In the genomic region with DNA sequence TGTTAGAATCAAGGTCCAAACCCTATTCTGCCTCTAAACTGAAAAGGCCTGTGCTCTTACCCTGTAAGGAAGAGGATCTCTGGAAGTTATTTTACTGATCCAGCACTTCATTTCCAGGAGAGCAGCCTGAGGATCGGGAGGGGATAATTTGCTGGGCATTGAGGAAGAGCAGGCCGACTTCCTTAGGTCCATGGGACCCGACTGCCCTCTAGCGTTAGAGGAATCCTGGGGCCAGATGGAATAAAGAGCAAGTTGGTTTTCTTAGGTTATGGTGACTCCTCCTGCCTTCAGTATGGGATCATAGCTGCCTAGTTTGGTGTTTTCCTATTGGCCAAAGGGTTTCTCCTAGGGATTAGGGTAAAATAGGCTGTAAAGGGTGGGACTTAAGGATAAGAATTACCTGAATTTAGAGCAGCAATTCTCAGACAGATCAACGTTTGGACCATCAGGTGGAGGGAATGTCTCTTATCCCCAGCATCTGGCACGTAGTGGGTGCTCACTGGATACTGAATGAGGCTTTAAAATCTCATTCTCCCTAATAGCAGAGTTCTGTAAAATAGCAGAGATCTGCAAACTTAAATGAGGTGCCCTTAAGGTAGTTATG, we compare ENCODE assay signal across 1 cellular context.
TF ChIP-seq lines count a peak whose summit lies in the region.

No MANE protein-coding gene starts in this region.

TF ChIP-seq in HepG2, 621 proteins besides CTCF, POLR2A, EP300 and RAD21 (continued from another document and continues in another):
- TF ChIP-seq, protein P1, sequence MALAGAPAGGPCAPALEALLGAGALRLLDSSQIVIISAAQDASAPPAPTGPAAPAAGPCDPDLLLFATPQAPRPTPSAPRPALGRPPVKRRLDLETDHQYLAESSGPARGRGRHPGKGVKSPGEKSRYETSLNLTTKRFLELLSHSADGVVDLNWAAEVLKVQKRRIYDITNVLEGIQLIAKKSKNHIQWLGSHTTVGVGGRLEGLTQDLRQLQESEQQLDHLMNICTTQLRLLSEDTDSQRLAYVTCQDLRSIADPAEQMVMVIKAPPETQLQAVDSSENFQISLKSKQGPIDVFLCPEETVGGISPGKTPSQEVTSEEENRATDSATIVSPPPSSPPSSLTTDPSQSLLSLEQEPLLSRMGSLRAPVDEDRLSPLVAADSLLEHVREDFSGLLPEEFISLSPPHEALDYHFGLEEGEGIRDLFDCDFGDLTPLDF (CRISPR knock-in tag; IDR thresholded peaks at IDR 0.05) = no peak
- TF ChIP-seq U2AF2 (IDR thresholded peaks at IDR 0.05; ENCODE audit: low read depth, low read length) (no peak), ZNF713 (CRISPR knock-in tag; IDR thresholded peaks at IDR 0.05) (no peak), NR2F6 (IDR thresholded peaks at IDR 0.05) (no peak; the same call in 1 of the 2 replicates), NR2F6 (CRISPR knock-in tag; IDR thresholded peaks at IDR 0.05) (0 out of 2 replicates have a peak, but pooled peaks have one; percentile 35), ZFX (CRISPR knock-in tag; IDR thresholded peaks at IDR 0.05; ENCODE audit: low read depth) (peak; percentile 60; the same call in 1 of the 2 replicates), ZSCAN21 (CRISPR knock-in tag; IDR thresholded peaks at IDR 0.05; ENCODE audit: borderline replicate concordance) (no peak), SALL1 (CRISPR knock-in tag; IDR thresholded peaks at IDR 0.05) (0 out of 2 replicates have a peak, but pooled peaks have one; percentile 44), ERF (CRISPR knock-in tag; IDR thresholded peaks at IDR 0.05) (peak; percentile 55; the same call in 1 of the 2 replicates), RARA (CRISPR knock-in tag; IDR thresholded peaks at IDR 0.05) (peak; percentile 17; the same call in 1 of the 2 replicates), KLF11 (CRISPR knock-in tag; IDR thresholded peaks at IDR 0.05) (0 out of 2 replicates have a peak, but pooled peaks have one; percentile 82), SATB2 (CRISPR knock-in tag; IDR thresholded peaks at IDR 0.05) (no peak), NCOA2 (CRISPR knock-in tag; IDR thresholded peaks at IDR 0.05) (peak; percentile 28; the same call in 1 of the 2 replicates), EEA1 (CRISPR knock-in tag; IDR thresholded peaks at IDR 0.05; ENCODE audit: borderline replicate concordance) (no peak), HOXA9 (CRISPR knock-in tag; IDR thresholded peaks at IDR 0.05; ENCODE audit: borderline replicate concordance) (no peak), FOXK1 (CRISPR knock-in tag; IDR thresholded peaks at IDR 0.05; ENCODE audit: borderline replicate concordance, low read depth) (0 out of 2 replicates have a peak, but pooled peaks have one; percentile 30), FLYWCH1 (CRISPR knock-in tag; IDR thresholded peaks at IDR 0.05) (no peak), ZNF138 (CRISPR knock-in tag; IDR thresholded peaks at IDR 0.05; ENCODE audit: low read depth) (no peak), PHF8 (CRISPR knock-in tag; IDR thresholded peaks at IDR 0.05) (no peak), KAT8 (CRISPR knock-in tag; IDR thresholded peaks at IDR 0.05) (0 out of 2 replicates have a peak, but pooled peaks have one; percentile 31), ZNF44 (CRISPR knock-in tag; IDR thresholded peaks at IDR 0.05) (no peak), HOXA7 (CRISPR knock-in tag; IDR thresholded peaks at IDR 0.05) (no peak), ZNF550 (CRISPR knock-in tag; IDR thresholded peaks at IDR 0.05; ENCODE audit: borderline replicate concordance) (no peak), FOSL2 (CRISPR knock-in tag; IDR thresholded peaks at IDR 0.05) (peak; percentile 43; the same call in 1 of the 2 replicates), ZMYM3 (CRISPR knock-in tag; IDR thresholded peaks at IDR 0.05) (no peak), GATAD2A (CRISPR knock-in tag; IDR thresholded peaks at IDR 0.05) (peak; percentile 57; the same call in 1 of the 2 replicates), ZSCAN9 (CRISPR knock-in tag; IDR thresholded peaks at IDR 0.05; ENCODE audit: borderline replicate concordance) (0 out of 2 replicates have a peak, but pooled peaks have one; percentile 45), SMC3 (IDR thresholded peaks at IDR 0.05; ENCODE audit: low read length) (peak; percentile 99), BORCS8-MEF2B (CRISPR knock-in tag; IDR thresholded peaks at IDR 0.05) (no peak), HDAC2 (CRISPR knock-in tag; IDR thresholded peaks at IDR 0.05) (peak; percentile 23; the same call in 1 of the 2 replicates), ZNF431 (CRISPR knock-in tag; IDR thresholded peaks at IDR 0.05; ENCODE audit: borderline replicate concordance, low read depth) (no peak), MLLT10 (CRISPR knock-in tag; IDR thresholded peaks at IDR 0.05) (no peak), SOX13 (IDR thresholded peaks at IDR 0.05) (no peak), SOX13 (CRISPR knock-in tag; conservative IDR thresholded peaks at IDR 0.05 in 1 of 2, IDR thresholded peaks at IDR 0.05 in 1 of 2) (peak in 1 of 2 experiments; percentile 8; a peak in 1 of 4 replicates), KDM2A (CRISPR knock-in tag; IDR thresholded peaks at IDR 0.05; ENCODE audit: borderline replicate concordance, low read depth) (0 out of 2 replicates have a peak, but pooled peaks have one; percentile 50), ZNF468 (CRISPR knock-in tag; IDR thresholded peaks at IDR 0.05) (no peak), FOXC1 (CRISPR knock-in tag; IDR thresholded peaks at IDR 0.05; ENCODE audit: borderline replicate concordance) (peak; percentile 63; the same call in 1 of the 2 replicates), ZNF652 (CRISPR knock-in tag; IDR thresholded peaks at IDR 0.05; ENCODE audit: borderline replicate concordance, low read depth) (no peak; the same call in 1 of the 2 replicates), HDAC1 (CRISPR knock-in tag; IDR thresholded peaks at IDR 0.05) (no peak), ATF1 (CRISPR knock-in tag; IDR thresholded peaks at IDR 0.05) (no peak), ZNF883 (CRISPR knock-in tag; IDR thresholded peaks at IDR 0.05; ENCODE audit: not compliant biosample characterization) (no peak), SOX5 (CRISPR knock-in tag; IDR thresholded peaks at IDR 0.05; ENCODE audit: borderline replicate concordance) (peak; percentile 42; the same call in 1 of the 2 replicates), TEAD3 (CRISPR knock-in tag; optimal IDR thresholded peaks at IDR 0.05; ENCODE audit: borderline replicate concordance) (peak; percentile 49)
- TF ChIP-seq, protein P2, sequence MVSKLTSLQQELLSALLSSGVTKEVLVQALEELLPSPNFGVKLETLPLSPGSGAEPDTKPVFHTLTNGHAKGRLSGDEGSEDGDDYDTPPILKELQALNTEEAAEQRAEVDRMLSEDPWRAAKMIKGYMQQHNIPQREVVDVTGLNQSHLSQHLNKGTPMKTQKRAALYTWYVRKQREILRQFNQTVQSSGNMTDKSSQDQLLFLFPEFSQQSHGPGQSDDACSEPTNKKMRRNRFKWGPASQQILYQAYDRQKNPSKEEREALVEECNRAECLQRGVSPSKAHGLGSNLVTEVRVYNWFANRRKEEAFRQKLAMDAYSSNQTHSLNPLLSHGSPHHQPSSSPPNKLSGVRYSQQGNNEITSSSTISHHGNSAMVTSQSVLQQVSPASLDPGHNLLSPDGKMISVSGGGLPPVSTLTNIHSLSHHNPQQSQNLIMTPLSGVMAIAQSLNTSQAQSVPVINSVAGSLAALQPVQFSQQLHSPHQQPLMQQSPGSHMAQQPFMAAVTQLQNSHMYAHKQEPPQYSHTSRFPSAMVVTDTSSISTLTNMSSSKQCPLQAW (CRISPR knock-in tag; IDR thresholded peaks at IDR 0.05) = peak; percentile 49
- TF ChIP-seq, protein P3, sequence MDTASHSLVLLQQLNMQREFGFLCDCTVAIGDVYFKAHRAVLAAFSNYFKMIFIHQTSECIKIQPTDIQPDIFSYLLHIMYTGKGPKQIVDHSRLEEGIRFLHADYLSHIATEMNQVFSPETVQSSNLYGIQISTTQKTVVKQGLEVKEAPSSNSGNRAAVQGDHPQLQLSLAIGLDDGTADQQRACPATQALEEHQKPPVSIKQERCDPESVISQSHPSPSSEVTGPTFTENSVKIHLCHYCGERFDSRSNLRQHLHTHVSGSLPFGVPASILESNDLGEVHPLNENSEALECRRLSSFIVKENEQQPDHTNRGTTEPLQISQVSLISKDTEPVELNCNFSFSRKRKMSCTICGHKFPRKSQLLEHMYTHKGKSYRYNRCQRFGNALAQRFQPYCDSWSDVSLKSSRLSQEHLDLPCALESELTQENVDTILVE (CRISPR knock-in tag; IDR thresholded peaks at IDR 0.05) = 0 out of 2 replicates have a peak, but pooled peaks have one; percentile 36
- TF ChIP-seq, protein P4, sequence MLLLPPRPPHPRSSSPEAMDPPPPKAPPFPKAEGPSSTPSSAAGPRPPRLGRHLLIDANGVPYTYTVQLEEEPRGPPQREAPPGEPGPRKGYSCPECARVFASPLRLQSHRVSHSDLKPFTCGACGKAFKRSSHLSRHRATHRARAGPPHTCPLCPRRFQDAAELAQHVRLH (CRISPR knock-in tag; IDR thresholded peaks at IDR 0.05; ENCODE audit: borderline replicate concordance, low read depth) = peak; percentile 52; the same call in 1 of the 2 replicates
- TF ChIP-seq, protein P5, sequence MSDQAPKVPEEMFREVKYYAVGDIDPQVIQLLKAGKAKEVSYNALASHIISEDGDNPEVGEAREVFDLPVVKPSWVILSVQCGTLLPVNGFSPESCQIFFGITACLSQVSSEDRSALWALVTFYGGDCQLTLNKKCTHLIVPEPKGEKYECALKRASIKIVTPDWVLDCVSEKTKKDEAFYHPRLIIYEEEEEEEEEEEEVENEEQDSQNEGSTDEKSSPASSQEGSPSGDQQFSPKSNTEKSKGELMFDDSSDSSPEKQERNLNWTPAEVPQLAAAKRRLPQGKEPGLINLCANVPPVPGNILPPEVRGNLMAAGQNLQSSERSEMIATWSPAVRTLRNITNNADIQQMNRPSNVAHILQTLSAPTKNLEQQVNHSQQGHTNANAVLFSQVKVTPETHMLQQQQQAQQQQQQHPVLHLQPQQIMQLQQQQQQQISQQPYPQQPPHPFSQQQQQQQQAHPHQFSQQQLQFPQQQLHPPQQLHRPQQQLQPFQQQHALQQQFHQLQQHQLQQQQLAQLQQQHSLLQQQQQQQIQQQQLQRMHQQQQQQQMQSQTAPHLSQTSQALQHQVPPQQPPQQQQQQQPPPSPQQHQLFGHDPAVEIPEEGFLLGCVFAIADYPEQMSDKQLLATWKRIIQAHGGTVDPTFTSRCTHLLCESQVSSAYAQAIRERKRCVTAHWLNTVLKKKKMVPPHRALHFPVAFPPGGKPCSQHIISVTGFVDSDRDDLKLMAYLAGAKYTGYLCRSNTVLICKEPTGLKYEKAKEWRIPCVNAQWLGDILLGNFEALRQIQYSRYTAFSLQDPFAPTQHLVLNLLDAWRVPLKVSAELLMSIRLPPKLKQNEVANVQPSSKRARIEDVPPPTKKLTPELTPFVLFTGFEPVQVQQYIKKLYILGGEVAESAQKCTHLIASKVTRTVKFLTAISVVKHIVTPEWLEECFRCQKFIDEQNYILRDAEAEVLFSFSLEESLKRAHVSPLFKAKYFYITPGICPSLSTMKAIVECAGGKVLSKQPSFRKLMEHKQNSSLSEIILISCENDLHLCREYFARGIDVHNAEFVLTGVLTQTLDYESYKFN (CRISPR knock-in tag; conservative IDR thresholded peaks at IDR 0.05) = peak; percentile 39
- TF ChIP-seq, protein P6, sequence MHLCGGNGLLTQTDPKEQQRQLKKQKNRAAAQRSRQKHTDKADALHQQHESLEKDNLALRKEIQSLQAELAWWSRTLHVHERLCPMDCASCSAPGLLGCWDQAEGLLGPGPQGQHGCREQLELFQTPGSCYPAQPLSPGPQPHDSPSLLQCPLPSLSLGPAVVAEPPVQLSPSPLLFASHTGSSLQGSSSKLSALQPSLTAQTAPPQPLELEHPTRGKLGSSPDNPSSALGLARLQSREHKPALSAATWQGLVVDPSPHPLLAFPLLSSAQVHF (CRISPR knock-in tag; IDR thresholded peaks at IDR 0.05) = no peak
- TF ChIP-seq, protein P7, sequence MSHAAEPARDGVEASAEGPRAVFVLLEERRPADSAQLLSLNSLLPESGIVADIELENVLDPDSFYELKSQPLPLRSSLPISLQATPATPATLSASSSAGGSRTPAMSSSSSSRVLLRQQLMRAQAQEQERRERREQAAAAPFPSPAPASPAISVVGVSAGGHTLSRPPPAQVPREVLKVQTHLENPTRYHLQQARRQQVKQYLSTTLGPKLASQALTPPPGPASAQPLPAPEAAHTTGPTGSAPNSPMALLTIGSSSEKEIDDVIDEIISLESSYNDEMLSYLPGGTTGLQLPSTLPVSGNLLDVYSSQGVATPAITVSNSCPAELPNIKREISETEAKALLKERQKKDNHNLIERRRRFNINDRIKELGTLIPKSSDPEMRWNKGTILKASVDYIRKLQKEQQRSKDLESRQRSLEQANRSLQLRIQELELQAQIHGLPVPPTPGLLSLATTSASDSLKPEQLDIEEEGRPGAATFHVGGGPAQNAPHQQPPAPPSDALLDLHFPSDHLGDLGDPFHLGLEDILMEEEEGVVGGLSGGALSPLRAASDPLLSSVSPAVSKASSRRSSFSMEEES (CRISPR knock-in tag; IDR thresholded peaks at IDR 0.05) = 0 out of 2 replicates have a peak, but pooled peaks have one; percentile 38
- TF ChIP-seq, protein P8, sequence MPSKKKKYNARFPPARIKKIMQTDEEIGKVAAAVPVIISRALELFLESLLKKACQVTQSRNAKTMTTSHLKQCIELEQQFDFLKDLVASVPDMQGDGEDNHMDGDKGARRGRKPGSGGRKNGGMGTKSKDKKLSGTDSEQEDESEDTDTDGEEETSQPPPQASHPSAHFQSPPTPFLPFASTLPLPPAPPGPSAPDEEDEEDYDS (CRISPR knock-in tag; IDR thresholded peaks at IDR 0.05) = peak; percentile 42; the same call in 1 of the 2 replicates
- TF ChIP-seq, protein P9, sequence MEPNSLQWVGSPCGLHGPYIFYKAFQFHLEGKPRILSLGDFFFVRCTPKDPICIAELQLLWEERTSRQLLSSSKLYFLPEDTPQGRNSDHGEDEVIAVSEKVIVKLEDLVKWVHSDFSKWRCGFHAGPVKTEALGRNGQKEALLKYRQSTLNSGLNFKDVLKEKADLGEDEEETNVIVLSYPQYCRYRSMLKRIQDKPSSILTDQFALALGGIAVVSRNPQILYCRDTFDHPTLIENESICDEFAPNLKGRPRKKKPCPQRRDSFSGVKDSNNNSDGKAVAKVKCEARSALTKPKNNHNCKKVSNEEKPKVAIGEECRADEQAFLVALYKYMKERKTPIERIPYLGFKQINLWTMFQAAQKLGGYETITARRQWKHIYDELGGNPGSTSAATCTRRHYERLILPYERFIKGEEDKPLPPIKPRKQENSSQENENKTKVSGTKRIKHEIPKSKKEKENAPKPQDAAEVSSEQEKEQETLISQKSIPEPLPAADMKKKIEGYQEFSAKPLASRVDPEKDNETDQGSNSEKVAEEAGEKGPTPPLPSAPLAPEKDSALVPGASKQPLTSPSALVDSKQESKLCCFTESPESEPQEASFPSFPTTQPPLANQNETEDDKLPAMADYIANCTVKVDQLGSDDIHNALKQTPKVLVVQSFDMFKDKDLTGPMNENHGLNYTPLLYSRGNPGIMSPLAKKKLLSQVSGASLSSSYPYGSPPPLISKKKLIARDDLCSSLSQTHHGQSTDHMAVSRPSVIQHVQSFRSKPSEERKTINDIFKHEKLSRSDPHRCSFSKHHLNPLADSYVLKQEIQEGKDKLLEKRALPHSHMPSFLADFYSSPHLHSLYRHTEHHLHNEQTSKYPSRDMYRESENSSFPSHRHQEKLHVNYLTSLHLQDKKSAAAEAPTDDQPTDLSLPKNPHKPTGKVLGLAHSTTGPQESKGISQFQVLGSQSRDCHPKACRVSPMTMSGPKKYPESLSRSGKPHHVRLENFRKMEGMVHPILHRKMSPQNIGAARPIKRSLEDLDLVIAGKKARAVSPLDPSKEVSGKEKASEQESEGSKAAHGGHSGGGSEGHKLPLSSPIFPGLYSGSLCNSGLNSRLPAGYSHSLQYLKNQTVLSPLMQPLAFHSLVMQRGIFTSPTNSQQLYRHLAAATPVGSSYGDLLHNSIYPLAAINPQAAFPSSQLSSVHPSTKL (CRISPR knock-in tag; IDR thresholded peaks at IDR 0.05) = peak; percentile 60; the same call in 1 of the 2 replicates
